In genomic region chrX:37380920-37381319, GRCh38 we compare ENCODE assay signal across 1 cellular context.
A peak's percentile ranks its signal among the peaks of the same experiment; 100 is the strongest.
TF ChIP-seq lines count a peak whose summit lies in the region.

No MANE protein-coding gene starts in this region.

TF ChIP-seq in HEK293, 187 proteins besides CTCF, POLR2A, EP300 and RAD21 (continued from another document):
- TF ChIP-seq ZNF555 (tag by site-specific recombination; conservative IDR thresholded peaks at IDR 0.05) = no peak
- no peak for TF ChIP-seq ZNF548 (tag by site-specific recombination; IDR thresholded peaks at IDR 0.05)
- no peak for TF ChIP-seq ZNF530 (tag by site-specific recombination; IDR thresholded peaks at IDR 0.05; ENCODE audit: low read depth)
- peak; percentile 65; the same call in 1 of the 2 replicates for TF ChIP-seq ZBTB17 (tag by site-specific recombination; IDR thresholded peaks at IDR 0.05)
- no peak for TF ChIP-seq ZBTB49 (tag by site-specific recombination; IDR thresholded peaks at IDR 0.05; ENCODE audit: low read depth)
- TF ChIP-seq SP2 (tag by site-specific recombination; IDR thresholded peaks at IDR 0.05) = no peak
- TF ChIP-seq ZFP41 (tag by site-specific recombination; IDR thresholded peaks at IDR 0.05; ENCODE audit: borderline replicate concordance) = no peak
- TF ChIP-seq ZNF473 (tag by site-specific recombination; IDR thresholded peaks at IDR 0.05) = no peak
- TF ChIP-seq ZNF366 (tag by site-specific recombination; conservative IDR thresholded peaks at IDR 0.05) = peak; percentile 48; the same call in 1 of the 2 replicates
- no peak for TF ChIP-seq ZSCAN30 (tag by site-specific recombination; IDR thresholded peaks at IDR 0.05)
- TF ChIP-seq OVOL3 (tag by site-specific recombination; IDR thresholded peaks at IDR 0.05) = 0 out of 2 replicates have a peak, but pooled peaks have one; percentile 12
- TF ChIP-seq PRDM1 (tag by site-specific recombination; IDR thresholded peaks at IDR 0.05) = 0 out of 2 replicates have a peak, but pooled peaks have one; percentile 6
- no peak for TF ChIP-seq ZBTB7A (tag by site-specific recombination; IDR thresholded peaks at IDR 0.05; ENCODE audit: low read depth)
- TF ChIP-seq PBX3 (CRISPR knock-in tag; IDR thresholded peaks at IDR 0.05) = no peak
- no peak for TF ChIP-seq ZNF184 (tag by site-specific recombination; IDR thresholded peaks at IDR 0.05)
- 0 out of 2 replicates have a peak, but pooled peaks have one; percentile 31 for TF ChIP-seq ZNF600 (tag by site-specific recombination; IDR thresholded peaks at IDR 0.05)
- TF ChIP-seq ZNF76 (tag by site-specific recombination; IDR thresholded peaks at IDR 0.05; ENCODE audit: borderline replicate concordance, low read depth) = no peak
- TF ChIP-seq ZNF560 (tag by site-specific recombination; IDR thresholded peaks at IDR 0.05; ENCODE audit: borderline replicate concordance) = no peak
- TF ChIP-seq ZFP69B (tag by site-specific recombination; IDR thresholded peaks at IDR 0.05) = no peak
- no peak for TF ChIP-seq KLF7 (tag by site-specific recombination; IDR thresholded peaks at IDR 0.05; ENCODE audit: borderline replicate concordance)
- no peak for TF ChIP-seq SCRT2 (tag by site-specific recombination; IDR thresholded peaks at IDR 0.05)
- TF ChIP-seq, protein P1, sequence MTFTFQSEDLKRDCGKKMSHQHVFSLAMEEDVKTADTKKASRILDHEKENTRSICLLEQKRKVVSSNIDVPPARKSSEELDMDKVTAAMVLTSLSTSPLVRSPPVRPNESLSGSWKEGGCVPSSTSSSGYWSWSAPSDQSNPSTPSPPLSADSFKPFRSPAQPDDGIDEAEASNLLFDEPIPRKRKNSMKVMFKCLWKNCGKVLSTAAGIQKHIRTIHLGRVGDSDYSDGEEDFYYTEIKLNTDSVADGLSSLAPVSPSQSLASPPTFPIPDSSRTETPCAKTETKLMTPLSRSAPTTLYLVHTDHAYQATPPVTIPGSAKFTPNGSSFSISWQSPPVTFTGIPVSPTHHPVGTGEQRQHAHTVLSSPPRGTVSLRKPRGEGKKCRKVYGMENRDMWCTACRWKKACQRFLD (tag by site-specific recombination; IDR thresholded peaks at IDR 0.05) = no peak
- peak; percentile 56; the same call in 1 of the 2 replicates for TF ChIP-seq ZEB2 (tag by site-specific recombination; IDR thresholded peaks at IDR 0.05)
- no peak for TF ChIP-seq ZNF157 (tag by site-specific recombination; IDR thresholded peaks at IDR 0.05)
- TF ChIP-seq ZBTB21 (tag by site-specific recombination; IDR thresholded peaks at IDR 0.05) = no peak
- no peak for TF ChIP-seq ZNF416 (tag by site-specific recombination; IDR thresholded peaks at IDR 0.05)
- TF ChIP-seq ZNF10 (tag by site-specific recombination; IDR thresholded peaks at IDR 0.05) = 0 out of 2 replicates have a peak, but pooled peaks have one; percentile 25
- TF ChIP-seq, protein P2, sequence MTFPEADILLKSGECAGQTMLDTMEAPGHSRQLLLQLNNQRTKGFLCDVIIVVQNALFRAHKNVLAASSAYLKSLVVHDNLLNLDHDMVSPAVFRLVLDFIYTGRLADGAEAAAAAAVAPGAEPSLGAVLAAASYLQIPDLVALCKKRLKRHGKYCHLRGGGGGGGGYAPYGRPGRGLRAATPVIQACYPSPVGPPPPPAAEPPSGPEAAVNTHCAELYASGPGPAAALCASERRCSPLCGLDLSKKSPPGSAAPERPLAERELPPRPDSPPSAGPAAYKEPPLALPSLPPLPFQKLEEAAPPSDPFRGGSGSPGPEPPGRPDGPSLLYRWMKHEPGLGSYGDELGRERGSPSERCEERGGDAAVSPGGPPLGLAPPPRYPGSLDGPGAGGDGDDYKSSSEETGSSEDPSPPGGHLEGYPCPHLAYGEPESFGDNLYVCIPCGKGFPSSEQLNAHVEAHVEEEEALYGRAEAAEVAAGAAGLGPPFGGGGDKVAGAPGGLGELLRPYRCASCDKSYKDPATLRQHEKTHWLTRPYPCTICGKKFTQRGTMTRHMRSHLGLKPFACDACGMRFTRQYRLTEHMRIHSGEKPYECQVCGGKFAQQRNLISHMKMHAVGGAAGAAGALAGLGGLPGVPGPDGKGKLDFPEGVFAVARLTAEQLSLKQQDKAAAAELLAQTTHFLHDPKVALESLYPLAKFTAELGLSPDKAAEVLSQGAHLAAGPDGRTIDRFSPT (tag by site-specific recombination; IDR thresholded peaks at IDR 0.05) = peak; percentile 56; the same call in 1 of the 2 replicates
- no peak for TF ChIP-seq ZNF211 (tag by site-specific recombination; IDR thresholded peaks at IDR 0.05; ENCODE audit: low read depth)
- TF ChIP-seq GLIS1 (tag by site-specific recombination; IDR thresholded peaks at IDR 0.05) = peak; percentile 24; the same call in 1 of the 2 replicates
- TF ChIP-seq, protein P3, sequence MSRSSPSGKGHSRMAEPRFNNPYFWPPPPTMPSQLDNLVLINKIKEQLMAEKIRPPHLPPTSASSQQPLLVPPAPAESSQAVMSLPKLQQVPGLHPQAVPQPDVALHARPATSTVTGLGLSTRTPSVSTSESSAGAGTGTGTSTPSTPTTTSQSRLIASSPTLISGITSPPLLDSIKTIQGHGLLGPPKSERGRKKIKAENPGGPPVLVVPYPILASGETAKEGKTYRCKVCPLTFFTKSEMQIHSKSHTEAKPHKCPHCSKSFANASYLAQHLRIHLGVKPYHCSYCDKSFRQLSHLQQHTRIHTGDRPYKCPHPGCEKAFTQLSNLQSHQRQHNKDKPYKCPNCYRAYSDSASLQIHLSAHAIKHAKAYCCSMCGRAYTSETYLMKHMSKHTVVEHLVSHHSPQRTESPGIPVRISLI (tag by site-specific recombination; IDR thresholded peaks at IDR 0.05) = no peak
- no peak for TF ChIP-seq ZNF626 (tag by site-specific recombination; IDR thresholded peaks at IDR 0.05)
- TF ChIP-seq ZNF2 (tag by site-specific recombination; IDR thresholded peaks at IDR 0.05) = no peak
- TF ChIP-seq, protein P4, sequence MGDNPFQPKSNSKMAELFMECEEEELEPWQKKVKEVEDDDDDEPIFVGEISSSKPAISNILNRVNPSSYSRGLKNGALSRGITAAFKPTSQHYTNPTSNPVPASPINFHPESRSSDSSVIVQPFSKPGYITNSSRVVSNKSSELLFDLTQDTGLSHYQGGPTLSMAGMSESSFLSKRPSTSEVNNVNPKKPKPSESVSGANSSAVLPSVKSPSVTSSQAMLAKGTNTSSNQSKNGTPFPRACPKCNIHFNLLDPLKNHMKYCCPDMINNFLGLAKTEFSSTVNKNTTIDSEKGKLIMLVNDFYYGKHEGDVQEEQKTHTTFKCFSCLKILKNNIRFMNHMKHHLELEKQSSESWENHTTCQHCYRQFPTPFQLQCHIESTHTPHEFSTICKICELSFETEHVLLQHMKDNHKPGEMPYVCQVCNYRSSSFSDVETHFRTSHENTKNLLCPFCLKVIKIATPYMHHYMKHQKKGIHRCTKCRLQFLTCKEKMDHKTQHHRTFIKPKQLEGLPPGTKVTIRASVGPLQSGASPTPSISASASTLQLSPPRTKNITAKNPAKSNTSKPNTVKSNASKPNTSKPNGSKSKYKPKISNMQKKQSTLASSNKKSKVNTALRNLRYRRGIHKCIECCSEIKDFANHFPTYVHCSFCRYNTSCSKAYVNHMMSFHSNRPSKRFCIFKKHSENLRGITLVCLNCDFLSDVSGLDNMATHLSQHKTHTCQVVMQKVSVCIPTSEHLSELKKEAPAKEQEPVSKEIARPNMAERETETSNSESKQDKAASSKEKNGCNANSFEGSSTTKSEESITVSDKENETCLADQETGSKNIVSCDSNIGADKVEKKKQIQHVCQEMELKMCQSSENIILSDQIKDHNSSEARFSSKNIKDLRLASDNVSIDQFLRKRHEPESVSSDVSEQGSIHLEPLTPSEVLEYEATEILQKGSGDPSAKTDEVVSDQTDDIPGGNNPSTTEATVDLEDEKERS (tag by site-specific recombination; IDR thresholded peaks at IDR 0.05) = no peak
- no peak for TF ChIP-seq ZNF623 (tag by site-specific recombination; IDR thresholded peaks at IDR 0.05)
- TF ChIP-seq MEIS1 (CRISPR knock-in tag; IDR thresholded peaks at IDR 0.05; ENCODE audit: borderline replicate concordance) = no peak
- TF ChIP-seq ZNF266 (tag by site-specific recombination; IDR thresholded peaks at IDR 0.05; ENCODE audit: low read depth) = no peak
- TF ChIP-seq AEBP2 (tag by site-specific recombination; IDR thresholded peaks at IDR 0.05; ENCODE audit: borderline replicate concordance) = no peak
- TF ChIP-seq ZNF664 (tag by site-specific recombination; IDR thresholded peaks at IDR 0.05) = no peak
- no peak for TF ChIP-seq ZFP37 (tag by site-specific recombination; IDR thresholded peaks at IDR 0.05)
- TF ChIP-seq FEZF1 (tag by site-specific recombination; IDR thresholded peaks at IDR 0.05) = peak; percentile 92
- no peak for TF ChIP-seq ZSCAN16 (tag by site-specific recombination; IDR thresholded peaks at IDR 0.05)
- no peak for TF ChIP-seq ZNF239 (tag by site-specific recombination; IDR thresholded peaks at IDR 0.05)
- no peak for TF ChIP-seq GLI4 (tag by site-specific recombination; IDR thresholded peaks at IDR 0.05)
- no peak for TF ChIP-seq ZNF426 (tag by site-specific recombination; IDR thresholded peaks at IDR 0.05)
- TF ChIP-seq ZNF146 (tag by site-specific recombination; IDR thresholded peaks at IDR 0.05) = no peak
- TF ChIP-seq ZBTB1 (tag by site-specific recombination; IDR thresholded peaks at IDR 0.05) = no peak
- TF ChIP-seq SCRT1 (tag by site-specific recombination; IDR thresholded peaks at IDR 0.05; ENCODE audit: borderline replicate concordance) = no peak
- TF ChIP-seq ZNF155 (tag by site-specific recombination; IDR thresholded peaks at IDR 0.05) = no peak
- no peak for TF ChIP-seq ZNF350 (tag by site-specific recombination; IDR thresholded peaks at IDR 0.05)
